Comparison of ENCODE assay signal across 10 cellular contexts in genomic region chr7:143383642-143383957, GRCh38. TPM values are rescaled to one million over a fixed set of nuclear protein-coding genes. Genes with fewer than 3 reads are reported as not detected.
DNase-seq lines count a peak whose midpoint lies in the region; ATAC-seq and TF ChIP-seq lines count a peak whose summit lies in the region.
"Had no signal": no experiment of that assay in that cellular context is flagged by ENCODE, and none has a peak within 500 bp of the region (broad histone marks: within the 10 kb centered on the region; RNA-seq: fewer than 3 reads in every experiment).

No MANE protein-coding gene starts in this region.

- H4K20me1 ChIP-seq in mammary epithelial cell (ENCODE audit: insufficient read depth, low read length) = peaks cover 10% of the 10 kb centered on the region

- CTCF ChIA-PET in activated naive CD4-positive, alpha-beta T cell treated with anti-CD3 and anti-CD28 coated beads, Interleukin-2, amount 10 ng/mL, durations not matched to agents 7 days and 5 days (lab: Charles Lee) = interaction anchor here (0.9 to 2.5 kb wide), 6 partner anchors 8 to 143 kb away, joined by 3 to 11 read pairs (median 6); no protein-coding TSS in a partner anchor
- CTCF ChIA-PET in mammary epithelial cell (lab: Charles Lee; ENCODE audit: low non-redundant PET) = no interaction called here

- H3K4me3 ChIP-seq in mammary epithelial cell (replicated peaks in 1 of 3; ENCODE audit: insufficient read depth in 1 of 3, low read depth in 2 of 3, low read length in 3 of 3) (peak overlapping the region; percentile 8 to 41 (median 33)), lower lobe of right lung (peak overlapping the region; percentile 93), tibial artery (peak overlapping the region; percentile 69 to 98)

- intact Hi-C loops in mammary epithelial cell (cut with micrococcal nuclease) = no loop called here
- intact Hi-C loops in lower lobe of right lung (cut with DNase I) = no loop called here
- intact Hi-C loops in tibial artery (cut with DNase I; ENCODE audit: low total_unique reads) = loop anchor here (5.0 kb wide), 1 partner anchor 34 kb away; no protein-coding TSS in a partner anchor

- no peaks in the 10 kb centered on the region for H3K27me3 Mint-ChIP-seq in activated naive CD4-positive, alpha-beta T cell treated with anti-CD3 and anti-CD28 coated beads, Interleukin-2, amount 10 ng/mL, durations not matched to agents 7 days and 5 days

- no peak overlapping the region for H3K27ac Mint-ChIP-seq in activated naive CD4-positive, alpha-beta T cell treated with anti-CD3 and anti-CD28 coated beads, Interleukin-2, amount 10 ng/mL, durations not matched to agents 7 days and 5 days

- H3K36me3 ChIP-seq in mammary epithelial cell (ENCODE audit: insufficient read depth, low read length) = peaks cover 18% of the 10 kb centered on the region
- H3K36me3 ChIP-seq in lower lobe of right lung = peaks cover 41% of the 10 kb centered on the region
- peaks cover 5 to 28% (median 16%) of the 10 kb centered on the region in 3 donors for H3K36me3 ChIP-seq in tibial artery

- H3K4me2 ChIP-seq in mammary epithelial cell (ENCODE audit: insufficient read depth, low read depth, low read length) = peak overlapping the region; percentile 98

- H3K27me3 ChIP-seq in mammary epithelial cell (ENCODE audit: insufficient read depth, low read length) (no peaks in the 10 kb centered on the region), lower lobe of right lung (ENCODE audit: low read depth) (no peaks in the 10 kb centered on the region), tibial artery (no peaks in the 10 kb centered on the region)

- no peak for DNase-seq in activated naive CD4-positive, alpha-beta T cell treated with anti-CD3 and anti-CD28 coated beads, Interleukin-2, amount 10 ng/mL, durations not matched to agents 7 days and 5 days
- DNase-seq in activated naive CD4-positive, alpha-beta T cell treated with anti-CD3 and anti-CD28 coated beads, Interleukin-2, amount 50 U/mL, for 16 hours = no peak
- DNase-seq in mammary epithelial cell = peak; percentile 59
- DNase-seq in lower lobe of right lung = no peak
- DNase-seq in tibial artery = peak in 1 of 2 donors; percentile 67
- DNase-seq in GM19240 (ENCODE audit: insufficient read length, low spot score) = no peak
- DNase-seq: activated gamma-delta T cell treated with Interleukin-2 at 50 U/mL for 16 hours; stimulated activated CD4-positive, alpha-beta T cell treated with anti-CD3 and anti-CD28 coated beads, Interleukin-2, amount 100 ng/mL, for 48 hours had no signal

- WGBS in mammary epithelial cell (ENCODE audit: low coverage, missing lambda C conversion rate) = 0% methylated on average over 1 of the region's 1 CpG

- BruUV-seq in mammary epithelial cell (replicated peaks; lab: Mats Ljungman, UMichigan) = no TSS peak

- peaks cover 77% of the 10 kb centered on the region for H3K79me2 ChIP-seq in mammary epithelial cell (ENCODE audit: insufficient read depth, low read length)

- H2AFZ ChIP-seq in mammary epithelial cell (ENCODE audit: low read depth, low read length) = no peak overlapping the region

- H3K9me3 Mint-ChIP-seq in activated naive CD4-positive, alpha-beta T cell treated with anti-CD3 and anti-CD28 coated beads, Interleukin-2, amount 10 ng/mL, durations not matched to agents 7 days and 5 days = no peaks in the 10 kb centered on the region

- no peaks in the 10 kb centered on the region for H3K9me3 ChIP-seq in mammary epithelial cell (replicated peaks; ENCODE audit: insufficient read depth, low read length)
- H3K9me3 ChIP-seq in lower lobe of right lung = no peaks in the 10 kb centered on the region
- H3K9me3 ChIP-seq in tibial artery = no peaks in the 10 kb centered on the region

- peaks cover 15% of the 10 kb centered on the region for H3K4me1 Mint-ChIP-seq in activated naive CD4-positive, alpha-beta T cell treated with anti-CD3 and anti-CD28 coated beads, Interleukin-2, amount 10 ng/mL, durations not matched to agents 7 days and 5 days

- H3K4me1 ChIP-seq in mammary epithelial cell (ENCODE audit: insufficient read depth, low read length) (peaks cover 64% of the 10 kb centered on the region), lower lobe of right lung (peaks cover 77% of the 10 kb centered on the region), tibial artery (peaks cover 0 to 75% (median 72%) of the 10 kb centered on the region in 4 donors)

- ATAC-seq in lower lobe of right lung (no peak), HG02623 (IDR thresholded peaks at IDR 0.05; ENCODE audit: unreplicated experiment) (no peak), GM21619 (IDR thresholded peaks at IDR 0.05; ENCODE audit: unreplicated experiment) (no peak)

- H3K36me3 Mint-ChIP-seq in activated naive CD4-positive, alpha-beta T cell treated with anti-CD3 and anti-CD28 coated beads, Interleukin-2, amount 10 ng/mL, durations not matched to agents 7 days and 5 days = peaks cover 10% of the 10 kb centered on the region

- peak overlapping the region; percentile 67 for H3K4me3 Mint-ChIP-seq in activated naive CD4-positive, alpha-beta T cell treated with anti-CD3 and anti-CD28 coated beads, Interleukin-2, amount 10 ng/mL, durations not matched to agents 7 days and 5 days

- no peak overlapping the region for H3K9ac ChIP-seq in mammary epithelial cell (ENCODE audit: insufficient read depth, low read length)

- H3K27ac ChIP-seq in mammary epithelial cell (ENCODE audit: insufficient read depth, low read depth, low read length) = no peak overlapping the region
- peak overlapping the region; percentile 65 for H3K27ac ChIP-seq in lower lobe of right lung
- H3K27ac ChIP-seq in tibial artery = peak overlapping the region; percentile 96 to 100

- TF ChIP-seq CTCF in mammary epithelial cell (conservative IDR thresholded peaks at IDR 0.05 in 1 of 2, IDR thresholded peaks at IDR 0.05 in 1 of 2; ENCODE audit: extremely low read depth in 1 of 2, insufficient read depth in 1 of 2, low read depth in 1 of 2, low read length in 2 of 2) (no peak), lower lobe of right lung (IDR thresholded peaks at IDR 0.05) (no peak), tibial artery (IDR thresholded peaks at IDR 0.05) (no peak)

- in situ Hi-C loops in mammary epithelial cell (cut with MboI; ENCODE audit: low sequenced_read_pairs in 2 of 2) = no loop called here

- dilution Hi-C loops in mammary epithelial cell (cut with HindIII; ENCODE audit: low sequenced_read_pairs) = no loop called here

RNA-seq across cellular contexts. Expression of gene ZYX, which starts 2.5 kb away (rescaled TPM):
- total RNA-seq in mammary epithelial cell (100 to 1,000 TPM in 1 of 2 donors, 10 to 100 TPM in 1; 68.3 to 295 TPM), lower lobe of right lung (231 TPM)
- 83.9 TPM for polyA plus RNA-seq in mammary epithelial cell
- polyA minus RNA-seq in mammary epithelial cell = 277 TPM

RNA-seq across cellular contexts. Expression of gene FAM131B, which starts 21.1 kb away (rescaled TPM):
- total RNA-seq in mammary epithelial cell = 1 to 10 TPM in 1 of 2 donors, under 1 TPM in 1; 0.71 to 1.5 TPM
- 0.58 TPM for polyA plus RNA-seq in mammary epithelial cell
- not detected for polyA minus RNA-seq in mammary epithelial cell
- 0.53 TPM for total RNA-seq in lower lobe of right lung

RNA-seq across cellular contexts. Expression of gene EPHA1, which starts 25.1 kb away (rescaled TPM):
- total RNA-seq in mammary epithelial cell (10 to 100 TPM; 15.2 to 27.3 TPM), lower lobe of right lung (9.0 TPM)
- 21.3 TPM for polyA plus RNA-seq in mammary epithelial cell
- 40.6 TPM for polyA minus RNA-seq in mammary epithelial cell

RNA-seq across cellular contexts. Expression of gene TAS2R60, which starts 59.7 kb away (rescaled TPM):
- total RNA-seq in mammary epithelial cell (under 1 TPM in 1 of 2 donors, not detected in 1; 0.17 TPM), lower lobe of right lung (not detected)
- polyA plus RNA-seq in mammary epithelial cell = not detected
- polyA minus RNA-seq in mammary epithelial cell = not detected

Comparison
In these comparisons a context has a peak if more than half of its experiments do, and no peak if none do; other contexts are left out.
1. H3K4me3 ChIP-seq: peak in every context shown above with its lines; median percentile 93 in lower lobe of right lung; 84 in tibial artery; 33 in mammary epithelial cell.